In the genomic region with DNA sequence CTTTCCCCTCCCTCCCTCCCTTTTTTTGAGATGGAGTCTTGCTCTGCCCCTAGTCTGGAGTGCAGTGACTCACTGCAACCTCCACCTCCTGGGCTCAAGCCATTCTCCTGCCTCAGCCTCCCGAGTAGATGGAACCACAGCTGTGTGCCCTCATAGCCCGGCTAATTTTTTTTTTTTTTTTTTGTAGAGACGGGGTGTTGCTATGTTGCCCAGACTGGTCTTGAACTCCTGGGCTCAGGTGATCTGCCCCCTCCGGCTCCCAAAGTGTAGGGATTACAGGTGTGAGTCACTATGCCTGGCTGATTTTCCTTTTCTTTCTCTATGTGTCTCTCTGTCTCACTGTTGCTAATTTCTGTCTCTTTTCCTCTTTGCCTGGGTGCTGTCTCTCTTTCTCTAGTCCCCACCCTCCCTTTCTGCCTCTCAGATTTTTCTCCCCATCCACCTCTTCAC, we compare ENCODE assay signal across 10 cellular contexts.
DNase-seq lines count a peak whose midpoint lies in the region; ATAC-seq and TF ChIP-seq lines count a peak whose summit lies in the region.
"Had no signal": no experiment of that assay in that cellular context is flagged by ENCODE, and none has a peak within 500 bp of the region (broad histone marks: within the 10 kb centered on the region; RNA-seq: fewer than 3 reads in every experiment).

No MANE protein-coding gene starts in this region.

- no peaks in the 10 kb centered on the region for H3K9me3 ChIP-seq in Loucy (ENCODE audit: insufficient read depth, low read depth, low read length)
- H3K9me3 ChIP-seq in breast epithelium, result no peaks in the 10 kb centered on the region
- no peaks in the 10 kb centered on the region for H3K9me3 ChIP-seq in testis
- H3K9me3 ChIP-seq: Peyer's patch had no signal

- H3K27ac ChIP-seq in breast epithelium (no peak overlapping the region), testis (no peak overlapping the region)
- H3K27ac ChIP-seq: Peyer's patch had no signal

- no peaks in the 10 kb centered on the region for H3K36me3 Mint-ChIP-seq in naive thymus-derived CD8-positive, alpha-beta T cell

- no peak for TF ChIP-seq POLR2A in breast epithelium (IDR thresholded peaks at IDR 0.05)
- TF ChIP-seq POLR2A in testis (IDR thresholded peaks at IDR 0.05), result no peak

- WGBS in testis, 2 donors, result 51 to 55% methylated on average over 4 of the region's 4 CpGs

- peak overlapping the region; percentile 56 for H3K9ac ChIP-seq in Loucy (ENCODE audit: low read depth, low read length, poor library complexity, severe bottlenecking)

- H3K4me3 ChIP-seq in Loucy (ENCODE audit: low read length, poor library complexity, severe bottlenecking) (peak overlapping the region; percentile 63), breast epithelium (peak overlapping the region; percentile 16 to 67 (median 42)), testis (no peak overlapping the region)

- no peaks in the 10 kb centered on the region for H4K20me1 ChIP-seq in Loucy (ENCODE audit: insufficient read depth, low read length, poor library complexity, severe bottlenecking)

- intact Hi-C loops in breast epithelium (cut with DNase I; ENCODE audit: low total_unique reads) (loop anchor here (10.0 kb wide), 1 partner anchor 108 kb away; no protein-coding TSS in a partner anchor), testis (cut with DNase I; ENCODE audit: low total_unique reads) (loop anchor here (10.0 kb wide), 1 partner anchor 118 kb away; a partner anchor contains a TSS)

- H3K27me3 ChIP-seq in Loucy (ENCODE audit: insufficient read depth, low read length, poor library complexity, severe bottlenecking) (no peaks in the 10 kb centered on the region), breast epithelium (no peaks in the 10 kb centered on the region), testis (no peaks in the 10 kb centered on the region)
- H3K27me3 ChIP-seq: Peyer's patch had no signal

- H3K9me3 Mint-ChIP-seq in naive thymus-derived CD8-positive, alpha-beta T cell, result no peaks in the 10 kb centered on the region
- H3K9me3 Mint-ChIP-seq: dendritic cell treated with granulocyte-macrophage colony-stimulating factor and Interleukin-4, amounts not matched to agents 40 ng/mL and 50 ng/mL, for 4 days had no signal

- H3K27ac Mint-ChIP-seq in naive thymus-derived CD8-positive, alpha-beta T cell, result peak overlapping the region in 1 of 10 donors; percentile 16
- H3K27ac Mint-ChIP-seq: dendritic cell treated with granulocyte-macrophage colony-stimulating factor and Interleukin-4, amounts not matched to agents 40 ng/mL and 50 ng/mL, for 4 days had no signal

- H3K9me2 ChIP-seq in Loucy (replicated peaks; ENCODE audit: low read depth, low read length), result no peaks in the 10 kb centered on the region

- peaks cover 9 to 43% (median 29%) of the 10 kb centered on the region in 5 donors for H3K27me3 Mint-ChIP-seq in naive thymus-derived CD8-positive, alpha-beta T cell

- H3K4me1 ChIP-seq in Loucy (ENCODE audit: insufficient read depth, low read length, poor library complexity, severe bottlenecking), result peaks cover 8% of the 10 kb centered on the region
- no peaks in the 10 kb centered on the region for H3K4me1 ChIP-seq in breast epithelium
- peaks cover 7% of the 10 kb centered on the region for H3K4me1 ChIP-seq in testis

- in situ Hi-C loops in GM13976 (cut with MboI; ENCODE audit: low sequenced_read_pairs, unreplicated experiment), result loop anchor here (10.0 kb wide), 1 partner anchor 108 kb away; no protein-coding TSS in a partner anchor

- peaks cover 11 to 33% (median 20%) of the 10 kb centered on the region in 4 donors for H3K4me1 Mint-ChIP-seq in naive thymus-derived CD8-positive, alpha-beta T cell

- peak overlapping the region; percentile 90; the same call in 1 of the 2 replicates for H2AFZ ChIP-seq in Loucy (ENCODE audit: low read length)

- TF ChIP-seq CTCF in Loucy (conservative IDR thresholded peaks at IDR 0.05; ENCODE audit: low read length) (no peak), breast epithelium (IDR thresholded peaks at IDR 0.05) (no peak), GM13976 (IDR thresholded peaks at IDR 0.05; ENCODE audit: borderline replicate concordance, control extremely low read depth, extremely low read depth, insufficient read depth, missing control alignments) (no peak), testis (IDR thresholded peaks at IDR 0.05) (no peak)

- no peaks in the 10 kb centered on the region for H3F3A ChIP-seq in Loucy (ENCODE audit: low read depth)

- no peaks in the 10 kb centered on the region for H3K79me2 ChIP-seq in Loucy (ENCODE audit: insufficient read depth, low read length)

- peak overlapping the region; percentile 61 for H3K4me2 ChIP-seq in Loucy (ENCODE audit: low read depth, low read length, poor library complexity, severe bottlenecking)

- POLR2A ChIA-PET in naive thymus-derived CD8-positive, alpha-beta T cell (lab: Charles Lee), result no interaction called here

- DNase-seq in Daoy (ENCODE audit: low read depth) (peak; percentile 54), breast epithelium (ENCODE audit: low spot score in 2 of 2) (no peak), GM13976 (ENCODE audit: low spot score) (no peak), testis (no peak), NCI-H524 (lab: John Stamatoyannopoulos, UW) (no peak)
- no peak for DNase-seq in naive thymus-derived CD8-positive, alpha-beta T cell

- no peak for ATAC-seq in naive thymus-derived CD8-positive, alpha-beta T cell
- no peak for ATAC-seq in GM19455 (IDR thresholded peaks at IDR 0.05; ENCODE audit: unreplicated experiment)

- H3K4me3 Mint-ChIP-seq in naive thymus-derived CD8-positive, alpha-beta T cell, result peak overlapping the region in 9 of 10 donors; percentile 11 to 83 (median 57)

- H3K36me3 ChIP-seq in Loucy (ENCODE audit: insufficient read depth, low read length) (no peaks in the 10 kb centered on the region), breast epithelium (no peaks in the 10 kb centered on the region), testis (ENCODE audit: low read depth, missing control alignments) (no peaks in the 10 kb centered on the region)

Comparison
In these comparisons a context has a peak if more than half of its experiments do, and no peak if none do; other contexts are left out.
1. H3K4me3 ChIP-seq: peak in Loucy (single experiment) and breast epithelium (3 of 3); none in testis (0 of 2).